1 cellular context compared by ENCODE assay signal in the genomic region with DNA sequence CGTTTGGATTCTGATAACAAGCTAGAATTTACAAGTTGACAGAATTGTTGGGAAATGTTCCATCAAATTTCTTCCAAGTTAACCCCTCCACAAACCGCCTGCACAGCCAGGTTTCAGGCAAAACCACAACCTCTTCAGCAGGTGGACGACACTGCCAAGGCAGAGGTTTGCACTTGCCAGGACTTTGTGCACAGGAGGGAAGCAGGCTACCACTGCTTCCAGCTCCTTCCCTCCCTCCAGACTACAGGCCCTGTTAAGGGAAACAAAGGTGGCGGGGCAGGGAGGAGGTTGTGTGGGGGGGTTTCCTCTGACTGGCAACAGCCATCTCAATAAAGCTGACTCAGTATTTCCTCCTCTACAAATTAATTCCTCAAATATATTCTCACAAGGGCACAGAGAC.
TF ChIP-seq lines count a peak whose summit lies in the region.

No MANE protein-coding gene starts in this region.

TF ChIP-seq in HepG2, 621 proteins besides CTCF, POLR2A, EP300 and RAD21 (continued from another document):
- TF ChIP-seq EHMT2 (IDR thresholded peaks at IDR 0.05; ENCODE audit: borderline replicate concordance, low read depth, low read length): no peak
